1 cellular context compared by ENCODE assay signal in genomic region chr14:104112113-104112505, GRCh38.
TF ChIP-seq lines count a peak whose summit lies in the region.

No MANE protein-coding gene starts in this region.

TF ChIP-seq in SK-N-SH, 30 proteins besides CTCF, POLR2A, EP300 and RAD21 (continued from another document):
- TF ChIP-seq, protein P1, sequence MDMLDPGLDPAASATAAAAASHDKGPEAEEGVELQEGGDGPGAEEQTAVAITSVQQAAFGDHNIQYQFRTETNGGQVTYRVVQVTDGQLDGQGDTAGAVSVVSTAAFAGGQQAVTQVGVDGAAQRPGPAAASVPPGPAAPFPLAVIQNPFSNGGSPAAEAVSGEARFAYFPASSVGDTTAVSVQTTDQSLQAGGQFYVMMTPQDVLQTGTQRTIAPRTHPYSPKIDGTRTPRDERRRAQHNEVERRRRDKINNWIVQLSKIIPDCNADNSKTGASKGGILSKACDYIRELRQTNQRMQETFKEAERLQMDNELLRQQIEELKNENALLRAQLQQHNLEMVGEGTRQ (IDR thresholded peaks at IDR 0.05; ENCODE audit: borderline replicate concordance, low read depth, low read length), result no peak
- TF ChIP-seq IRF3 (IDR thresholded peaks at IDR 0.05; ENCODE audit: low read depth, low read length), result no peak
- TF ChIP-seq GABPA (IDR thresholded peaks at IDR 0.05; ENCODE audit: low read depth), result no peak
- TF ChIP-seq TCF12 (IDR thresholded peaks at IDR 0.05), result no peak
- no peak for TF ChIP-seq SMC3 (IDR thresholded peaks at IDR 0.05; ENCODE audit: low read depth, low read length)
- TF ChIP-seq TAF1 (IDR thresholded peaks at IDR 0.05; ENCODE audit: borderline replicate concordance, low read depth, low read length), result no peak
- TF ChIP-seq TEAD4 (IDR thresholded peaks at IDR 0.05; ENCODE audit: borderline replicate concordance, insufficient read depth), result no peak
- no peak for TF ChIP-seq USF1 (IDR thresholded peaks at IDR 0.05; ENCODE audit: borderline replicate concordance, low read depth)
- TF ChIP-seq JUND (IDR thresholded peaks at IDR 0.05), result no peak
